Comparison of ENCODE assay signal across 21 cellular contexts in the genomic region with DNA sequence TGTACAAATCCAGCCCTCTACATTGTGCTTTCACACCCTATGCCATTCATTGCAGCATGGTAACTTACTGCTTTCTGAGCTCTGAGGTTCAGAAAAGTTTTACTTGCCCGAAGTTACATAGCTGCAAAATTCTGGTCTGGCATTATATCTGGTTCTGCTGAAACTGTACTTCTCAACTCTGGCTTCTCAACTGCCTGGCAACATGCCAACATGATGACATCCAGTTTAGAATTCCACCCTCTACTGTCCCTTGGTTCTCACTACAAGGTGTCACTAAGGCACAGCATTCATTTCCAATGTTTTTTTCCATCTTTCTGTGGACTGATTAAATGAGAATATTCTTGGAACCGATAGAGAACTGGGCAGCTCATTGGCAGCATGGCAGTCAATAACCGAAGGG.
"Had no signal": no experiment of that assay in that cellular context is flagged by ENCODE, and none has a peak within 500 bp of the region (broad histone marks: within the 10 kb centered on the region; RNA-seq: fewer than 3 reads in every experiment).

No MANE protein-coding gene starts in this region.

- H3K27ac Mint-ChIP-seq: activated CD8-positive, alpha-beta T cell treated with anti-CD3 and anti-CD28 coated beads for 36 hours; activated naive CD8-positive, alpha-beta T cell treated with anti-CD3 and anti-CD28 coated beads, Interleukin-2, amount 10 ng/mL, durations not matched to agents 7 days and 5 days; T-cell had no signal

- H3K9me3 Mint-ChIP-seq: activated CD8-positive, alpha-beta T cell treated with anti-CD3 and anti-CD28 coated beads for 36 hours; activated naive CD8-positive, alpha-beta T cell treated with anti-CD3 and anti-CD28 coated beads, Interleukin-2, amount 10 ng/mL, durations not matched to agents 7 days and 5 days had no signal

- H3K4me3 ChIP-seq: adrenal gland, breast epithelium, colonic mucosa, SK-N-MC had no signal

- H3K27ac ChIP-seq: adrenal gland, breast epithelium, colonic mucosa, KMS-11, SK-N-MC had no signal

- H3K9ac ChIP-seq: KMS-11 had no signal

- DNase-seq: activated CD4-positive, alpha-beta T cell treated with anti-CD3 and anti-CD28 coated beads for 4 hours; activated CD8-positive, alpha-beta memory T cell treated with anti-CD3 and anti-CD28 coated beads, Interleukin-2, amount 50 U/mL, for 4 hours; activated naive CD4-positive, alpha-beta T cell treated with anti-CD3 and anti-CD28 coated beads, Interleukin-2, amount 50 U/mL, for 16 hours; activated naive CD8-positive, alpha-beta T cell treated with anti-CD3 and anti-CD28 coated beads, Interleukin-2, amount 10 ng/mL, durations not matched to agents 7 days and 5 days; anterior cingulate cortex; caudate nucleus; colonic mucosa; NCI-H1092; NCI-H1694 treated with DMSO at 0.1 percent for 48 hours; NCI-H2029 treated with DMSO at 0.1 percent for 48 hours; NCI-H526; NK-92 treated with Interleukin-12 subunit alpha and Interleukin-12 subunit beta, amount 100 ng/mL, for 24 hours; T-cell had no signal

- H3K4me2 ChIP-seq: KMS-11 had no signal

- H3K36me3 ChIP-seq: adrenal gland, breast epithelium, colonic mucosa had no signal

- H3K4me1 Mint-ChIP-seq: activated naive CD8-positive, alpha-beta T cell treated with anti-CD3 and anti-CD28 coated beads, Interleukin-2, amount 10 ng/mL, durations not matched to agents 7 days and 5 days; T-cell had no signal

- ATAC-seq: activated CD4-positive, CD25-positive, alpha-beta regulatory T cell treated with anti-CD3 and anti-CD28 coated beads, Interleukin-2, amount 50 U/mL, for 24 hours; activated CD8-positive, alpha-beta T cell treated with anti-CD3 and anti-CD28 coated beads for 36 hours; Panc1; Right ventricle myocardium inferior; T-cell had no signal

- H3K4me3 Mint-ChIP-seq: activated CD8-positive, alpha-beta T cell treated with anti-CD3 and anti-CD28 coated beads for 36 hours; activated naive CD8-positive, alpha-beta T cell treated with anti-CD3 and anti-CD28 coated beads, Interleukin-2, amount 10 ng/mL, durations not matched to agents 7 days and 5 days; T-cell had no signal

- H3K27me3 Mint-ChIP-seq: activated CD8-positive, alpha-beta T cell treated with anti-CD3 and anti-CD28 coated beads for 36 hours; activated naive CD8-positive, alpha-beta T cell treated with anti-CD3 and anti-CD28 coated beads, Interleukin-2, amount 10 ng/mL, durations not matched to agents 7 days and 5 days; T-cell had no signal

- H3K4me1 ChIP-seq: adrenal gland, breast epithelium, colonic mucosa had no signal

- H3K36me3 Mint-ChIP-seq: activated naive CD8-positive, alpha-beta T cell treated with anti-CD3 and anti-CD28 coated beads, Interleukin-2, amount 10 ng/mL, durations not matched to agents 7 days and 5 days; T-cell had no signal

- H3K9me3 ChIP-seq: adrenal gland, breast epithelium, colonic mucosa had no signal

- H3K27me3 ChIP-seq: breast epithelium, colonic mucosa had no signal
